In genomic region chr19:45919678-45920077, GRCh38 we compare ENCODE assay signal across 23 cellular contexts. TPM values are rescaled to one million over a fixed set of nuclear protein-coding genes. Genes with fewer than 3 reads are reported as not detected.
A peak's percentile ranks its signal among the peaks of the same experiment; 100 is the strongest.
DNase-seq lines count a peak whose midpoint lies in the region; ATAC-seq, FAIRE-seq and TF ChIP-seq lines count a peak whose summit lies in the region.
"Had no signal": no experiment of that assay in that cellular context is flagged by ENCODE, and none has a peak within 500 bp of the region (broad histone marks: within the 10 kb centered on the region; RNA-seq: fewer than 3 reads in every experiment).

No MANE protein-coding gene starts in this region.

- no peaks in the 10 kb centered on the region for H3K79me2 ChIP-seq in HepG2 (ENCODE audit: insufficient read depth, low read length)

- peaks cover 0 to 11% of the 10 kb centered on the region in 2 experiments; a peak in 2 of 5 replicates for H3K27me3 ChIP-seq in HepG2 (ENCODE audit: control insufficient read depth in 1 of 2, insufficient read depth in 2 of 2, low read length in 2 of 2)
- H3K27me3 ChIP-seq: right lobe of liver had no signal

- H3K4me1 Mint-ChIP-seq in activated CD8-positive, alpha-beta memory T cell treated with anti-CD3 and anti-CD28 coated beads, Interleukin-2, amount 10 ng/mL, durations not matched to agents 7 days and 5 days: peaks cover 49% of the 10 kb centered on the region
- no peaks in the 10 kb centered on the region for H3K4me1 Mint-ChIP-seq in naive thymus-derived CD8-positive, alpha-beta T cell

- H3K36me3 ChIP-seq in HepG2 (replicated peaks in 1 of 2; ENCODE audit: control insufficient read depth in 1 of 2, insufficient read depth in 2 of 2, low read length in 2 of 2): no peaks in the 10 kb centered on the region
- H3K36me3 ChIP-seq: MG63, right lobe of liver had no signal

- no peaks in the 10 kb centered on the region for H3K36me3 Mint-ChIP-seq in activated CD8-positive, alpha-beta memory T cell treated with anti-CD3 and anti-CD28 coated beads, Interleukin-2, amount 10 ng/mL, durations not matched to agents 7 days and 5 days
- H3K36me3 Mint-ChIP-seq in naive thymus-derived CD8-positive, alpha-beta T cell: no peaks in the 10 kb centered on the region

- H3K9ac ChIP-seq in HepG2 (ENCODE audit: insufficient read depth, low read depth, low read length): no peak overlapping the region

- peak overlapping the region; percentile 28 for H3K27ac Mint-ChIP-seq in activated CD8-positive, alpha-beta memory T cell treated with anti-CD3 and anti-CD28 coated beads, Interleukin-2, amount 10 ng/mL, durations not matched to agents 7 days and 5 days
- H3K27ac Mint-ChIP-seq in naive thymus-derived CD8-positive, alpha-beta T cell: no peak overlapping the region
- H3K27ac Mint-ChIP-seq: activated T-cell treated with anti-CD3 and anti-CD28 coated beads, Interleukin-2, amount 50 U/mL, for 72 hours had no signal

- in situ Hi-C loops in HepG2 (cut with HindIII; ENCODE audit: extremely low pct_ligation_motif_present, low pct_unique_long_range_greater_than_20kb): loop anchor here (10.0 kb wide), 1 partner anchor 85 kb away; no protein-coding TSS in a partner anchor

- POLR2A ChIA-PET in HepG2 (lab: Yijun Ruan, JAX): interaction anchor here (0.8 kb wide), 1 partner anchor 75 kb away, joined by 3 read pairs; the partner anchor contains the start of gene CCDC61
- POLR2A ChIA-PET in naive thymus-derived CD8-positive, alpha-beta T cell (lab: Charles Lee): no interaction called here

- H3K4me3 ChIP-seq in HepG2 (replicated peaks in 1 of 3; ENCODE audit: insufficient read depth in 1 of 3, low read depth in 2 of 3, low read length in 3 of 3): peak overlapping the region in 1 of 3 experiments; percentile 37; a peak in 1 of 6 replicates
- H3K4me3 ChIP-seq: MG63, PC-9, right lobe of liver had no signal

- no peaks in the 10 kb centered on the region for H4K20me1 ChIP-seq in HepG2 (ENCODE audit: insufficient read depth, low read length)

- peak; percentile 50 for DNase-seq in activated CD8-positive, alpha-beta memory T cell treated with anti-CD3 and anti-CD28 coated beads, Interleukin-2, amount 10 ng/mL, durations not matched to agents 7 days and 5 days
- DNase-seq in activated CD8-positive, alpha-beta memory T cell treated with anti-CD3 and anti-CD28 coated beads, Interleukin-2, amount 50 U/mL, for 4 hours: no peak
- peak in 35 of 58 donors; percentile 6 to 82 (median 37) for DNase-seq in anterior cingulate cortex (lab: John Stamatoyannopoulos, UW)
- no peak for DNase-seq in HepG2 (ENCODE audit: low spot score)
- no peak for DNase-seq in sciatic nerve (ENCODE audit: low spot score)
- no peak for DNase-seq in dedifferentiated amniotic fluid mesenchymal stem cell (ENCODE audit: extremely low spot score)
- no peak for DNase-seq in naive thymus-derived CD8-positive, alpha-beta T cell
- DNase-seq: activated naive CD4-positive, alpha-beta T cell treated with anti-CD3 and anti-CD28 coated beads, Interleukin-2, amount 50 U/mL, for 16 hours; activated T-cell treated with anti-CD3 and anti-CD28 coated beads, Interleukin-2, amount 50 U/mL, for 72 hours; DMS 273 treated with DMSO at 0.1 percent for 48 hours; MG63; NCI-H187; NCI-H345; PC-9; right lobe of liver; SIG-M5 had no signal

- TF ChIP-seq POLR2A in HepG2 (IDR thresholded peaks at IDR 0.05; ENCODE audit: insufficient read depth in 1 of 2, low read depth in 2 of 2, low read length in 2 of 2): no peak

- CTCF ChIA-PET in activated CD8-positive, alpha-beta memory T cell treated with anti-CD3 and anti-CD28 coated beads, Interleukin-2, amount 10 ng/mL, durations not matched to agents 7 days and 5 days (lab: Charles Lee): interaction anchor here (0.8 to 2.1 kb wide), 7 partner anchors 17 to 109 kb away, joined by 3 to 7 read pairs (median 3); partner anchors contain the start of gene MYPOP
- CTCF ChIA-PET in HepG2 (lab: Yijun Ruan, JAX; ENCODE audit: low intra/inter-chr PET ratio, low total read pairs): no interaction called here

- H3K4me2 ChIP-seq in HepG2 (ENCODE audit: low read depth, low read length): peak overlapping the region; percentile 72; the same call in 1 of the 2 replicates
- H3K4me2 ChIP-seq: PC-9 had no signal

- TF ChIP-seq EP300 in HepG2 (IDR thresholded peaks at IDR 0.05; ENCODE audit: low read depth in 2 of 2, low read length in 2 of 2) (no peak), HepG2 (CRISPR knock-in tag; IDR thresholded peaks at IDR 0.05; ENCODE audit: borderline replicate concordance) (no peak)

- no peak for TF ChIP-seq CTCF in HepG2 (CRISPR knock-in tag; IDR thresholded peaks at IDR 0.05)

- H3K27me3 Mint-ChIP-seq in activated CD8-positive, alpha-beta memory T cell treated with anti-CD3 and anti-CD28 coated beads, Interleukin-2, amount 10 ng/mL, durations not matched to agents 7 days and 5 days: peaks cover 9% of the 10 kb centered on the region
- peaks cover 0 to 15% (median 8%) of the 10 kb centered on the region in 5 donors for H3K27me3 Mint-ChIP-seq in naive thymus-derived CD8-positive, alpha-beta T cell

- intact Hi-C loops in HepG2 (cut with micrococcal nuclease; ENCODE audit: unreplicated experiment) (loop anchor here (10.0 kb wide), 1 partner anchor 75 kb away; the partner anchor contains the start of gene CCDC61), sciatic nerve (cut with DNase I) (no loop called here)

- no peak overlapping the region for H3K27ac ChIP-seq in HepG2 (ENCODE audit: extremely low read length, insufficient read depth, low read length)
- H3K27ac ChIP-seq: PC-9, right lobe of liver, VCaP had no signal

- peaks cover 21% of the 10 kb centered on the region for H3K4me1 ChIP-seq in HepG2 (ENCODE audit: insufficient read depth, low read length)
- H3K4me1 ChIP-seq: right lobe of liver had no signal

- H2AFZ ChIP-seq in HepG2 (ENCODE audit: low read length): no peak overlapping the region
- H2AFZ ChIP-seq: PC-9 had no signal

- H3K9me3 Mint-ChIP-seq in activated CD8-positive, alpha-beta memory T cell treated with anti-CD3 and anti-CD28 coated beads, Interleukin-2, amount 10 ng/mL, durations not matched to agents 7 days and 5 days (ENCODE audit: low read depth): no peaks in the 10 kb centered on the region
- H3K9me3 Mint-ChIP-seq in naive thymus-derived CD8-positive, alpha-beta T cell: no peaks in the 10 kb centered on the region
- H3K9me3 Mint-ChIP-seq: activated T-cell treated with anti-CD3 and anti-CD28 coated beads, Interleukin-2, amount 50 U/mL, for 72 hours had no signal

- no peak overlapping the region for H3K4me3 Mint-ChIP-seq in activated CD8-positive, alpha-beta memory T cell treated with anti-CD3 and anti-CD28 coated beads, Interleukin-2, amount 10 ng/mL, durations not matched to agents 7 days and 5 days
- H3K4me3 Mint-ChIP-seq in naive thymus-derived CD8-positive, alpha-beta T cell: no peak overlapping the region
- H3K4me3 Mint-ChIP-seq: activated T-cell treated with anti-CD3 and anti-CD28 coated beads, Interleukin-2, amount 50 U/mL, for 72 hours had no signal

- no peak for ATAC-seq in activated CD8-positive, alpha-beta memory T cell treated with anti-CD3 and anti-CD28 coated beads, Interleukin-2, amount 10 ng/mL, durations not matched to agents 7 days and 5 days
- ATAC-seq in HepG2: peak; percentile 58
- ATAC-seq in sciatic nerve: peak; percentile 28
- ATAC-seq in HG03342 (IDR thresholded peaks at IDR 0.05; ENCODE audit: unreplicated experiment): no peak
- no peak for ATAC-seq in naive thymus-derived CD8-positive, alpha-beta T cell
- ATAC-seq: left lobe of liver had no signal

- 11% methylated on average over 6 of the region's 7 CpGs for WGBS in HepG2 (ENCODE audit: low lambda C conversion rate)

- no peak for TF ChIP-seq RAD21 in HepG2 (CRISPR knock-in tag; IDR thresholded peaks at IDR 0.05)

- BruUV-seq in HepG2 (replicated peaks; lab: Mats Ljungman, UMichigan): no TSS peak

- no peak for FAIRE-seq in HepG2 (lab: Jason Lieb, UNC)

- H3K9me3 ChIP-seq in HepG2 (ENCODE audit: low read length): no peaks in the 10 kb centered on the region
- H3K9me3 ChIP-seq: MG63, right lobe of liver had no signal

RNA-seq across cellular contexts. Expression of gene NANOS2, which starts 5.1 kb away (rescaled TPM):
- under 1 TPM in 1 of 2 experiments, not detected in 1; 0.18 TPM for total RNA-seq in activated CD8-positive, alpha-beta memory T cell treated with anti-CD3 and anti-CD28 coated beads, Interleukin-2, amount 10 ng/mL, durations not matched to agents 7 days and 5 days
- total RNA-seq in HepG2 (2016; rRNA removed; fragmentation: Illumina TruSeq; extraction: Trizol) (not detected in 2 replicates), sciatic nerve (not detected)
- total RNA-seq in HepG2 (2016; cell fraction: cytosol; rRNA removed; fragmentation: Illumina TruSeq; extraction: Trizol; ENCODE audit: low read depth): not detected in 2 replicates
- total RNA-seq in HepG2 (2016; cell fraction: insoluble cytoplasmic fraction; rRNA removed; fragmentation: Illumina TruSeq; extraction: Trizol): not detected in 2 replicates
- not detected in 2 replicates for total RNA-seq in HepG2 (2016; cell fraction: membrane; rRNA removed; fragmentation: Illumina TruSeq; extraction: Trizol)
- not detected in 2 replicates for total RNA-seq in HepG2 (2016; cell fraction: nucleus; rRNA removed; fragmentation: Illumina TruSeq; extraction: Trizol)
- not detected in 2 replicates for polyA plus RNA-seq in HepG2 (2011; rRNA removed)
- polyA plus RNA-seq in HepG2 (2011; cell fraction: cytosol; rRNA removed): not detected in 2 replicates
- polyA plus RNA-seq in HepG2 (2011; cell fraction: nucleus; rRNA removed): 0.07 TPM in 1 of 2 replicates, not detected in the other
- not detected in 2 replicates for polyA plus RNA-seq in HepG2 (2012)
- polyA plus RNA-seq in HepG2 (2016; cell fraction: cytosol; fragmentation: Illumina TruSeq; extraction: Trizol; ENCODE audit: low read depth): not detected in 2 replicates
- not detected in 2 replicates for polyA plus RNA-seq in HepG2 (2016; cell fraction: insoluble cytoplasmic fraction; fragmentation: Illumina TruSeq; extraction: Trizol; ENCODE audit: low read depth)
- polyA plus RNA-seq in HepG2 (2016; cell fraction: membrane; fragmentation: Illumina TruSeq; extraction: Trizol; ENCODE audit: low read depth): not detected in 2 replicates
- polyA plus RNA-seq in HepG2 (2016; cell fraction: nucleus; fragmentation: Illumina TruSeq; extraction: Trizol; ENCODE audit: insufficient read depth, low read depth): not detected in 2 replicates
- polyA minus RNA-seq in HepG2 (2011; rRNA and poly(A)+ RNA removed; ENCODE audit: low replicate concordance): not detected in 2 replicates
- polyA minus RNA-seq in HepG2 (2011; cell fraction: cytosol; rRNA and poly(A)+ RNA removed): not detected in 2 replicates
- polyA minus RNA-seq in HepG2 (2011; cell fraction: nucleus; rRNA and poly(A)+ RNA removed): not detected in 2 replicates
- not detected for total RNA-seq in naive thymus-derived CD8-positive, alpha-beta T cell
- not detected for polyA plus RNA-seq in naive thymus-derived CD8-positive, alpha-beta T cell
- total RNA-seq: activated T-cell treated with anti-CD3 and anti-CD28 coated beads, Interleukin-2, amount 50 U/mL, for 72 hours; chondrocyte; fibroblast of lung; left lobe of liver; mononuclear cell; PC-9; right lobe of liver; T-helper 1 cell treated with Interleukin-12 subunit alpha and Interleukin-12 subunit beta and Interleukin-4 antibody, amounts not matched to agents 30 ng/mL and 1 ng/mL, for 36 hours had no signal
- polyA plus RNA-seq: fibroblast of lung had no signal

RNA-seq across cellular contexts. Expression of gene MYPOP, which starts 17.3 kb away (rescaled TPM):
- 10 to 100 TPM; 13.0 to 13.8 TPM for total RNA-seq in activated CD8-positive, alpha-beta memory T cell treated with anti-CD3 and anti-CD28 coated beads, Interleukin-2, amount 10 ng/mL, durations not matched to agents 7 days and 5 days
- total RNA-seq in HepG2 (2016; rRNA removed; fragmentation: Illumina TruSeq; extraction: Trizol): 2.7 TPM in 2 replicates
- 4.3 and 5.1 TPM in 2 replicates for total RNA-seq in HepG2 (2016; cell fraction: cytosol; rRNA removed; fragmentation: Illumina TruSeq; extraction: Trizol; ENCODE audit: low read depth)
- 1.9 and 2.9 TPM in 2 replicates for total RNA-seq in HepG2 (2016; cell fraction: insoluble cytoplasmic fraction; rRNA removed; fragmentation: Illumina TruSeq; extraction: Trizol)
- total RNA-seq in HepG2 (2016; cell fraction: membrane; rRNA removed; fragmentation: Illumina TruSeq; extraction: Trizol): 9.0 and 9.5 TPM in 2 replicates
- total RNA-seq in HepG2 (2016; cell fraction: nucleus; rRNA removed; fragmentation: Illumina TruSeq; extraction: Trizol): 2.3 and 2.8 TPM in 2 replicates
- polyA plus RNA-seq in HepG2 (2011; rRNA removed): 2.2 and 2.3 TPM in 2 replicates
- 1.5 and 1.6 TPM in 2 replicates for polyA plus RNA-seq in HepG2 (2011; cell fraction: cytosol; rRNA removed)
- polyA plus RNA-seq in HepG2 (2011; cell fraction: nucleus; rRNA removed): 5.0 and 5.9 TPM in 2 replicates
- polyA plus RNA-seq in HepG2 (2012): 5.1 and 6.0 TPM in 2 replicates
- 21.8 and 22.7 TPM in 2 replicates for polyA plus RNA-seq in HepG2 (2016; cell fraction: cytosol; fragmentation: Illumina TruSeq; extraction: Trizol; ENCODE audit: low read depth)
- polyA plus RNA-seq in HepG2 (2016; cell fraction: insoluble cytoplasmic fraction; fragmentation: Illumina TruSeq; extraction: Trizol; ENCODE audit: low read depth): 6.5 and 9.2 TPM in 2 replicates
- polyA plus RNA-seq in HepG2 (2016; cell fraction: membrane; fragmentation: Illumina TruSeq; extraction: Trizol; ENCODE audit: low read depth): 27.3 and 32.0 TPM in 2 replicates
- polyA plus RNA-seq in HepG2 (2016; cell fraction: nucleus; fragmentation: Illumina TruSeq; extraction: Trizol; ENCODE audit: insufficient read depth, low read depth): 16.7 and 17.0 TPM in 2 replicates
- 0.23 and 1.9 TPM in 2 replicates for polyA minus RNA-seq in HepG2 (2011; rRNA and poly(A)+ RNA removed; ENCODE audit: low replicate concordance)
- polyA minus RNA-seq in HepG2 (2011; cell fraction: cytosol; rRNA and poly(A)+ RNA removed): 2.7 and 2.8 TPM in 2 replicates
- 2.4 TPM in 2 replicates for polyA minus RNA-seq in HepG2 (2011; cell fraction: nucleus; rRNA and poly(A)+ RNA removed)
- total RNA-seq in sciatic nerve: 8.6 TPM
- 10 to 100 TPM; 10.5 to 10.9 TPM for total RNA-seq in naive thymus-derived CD8-positive, alpha-beta T cell
- under 1 TPM in 1 of 3 donors, not detected in 2; 0.23 TPM for polyA plus RNA-seq in naive thymus-derived CD8-positive, alpha-beta T cell

RNA-seq across cellular contexts. Expression of gene IRF2BP1, which starts 33.7 kb away (rescaled TPM):
- total RNA-seq in activated CD8-positive, alpha-beta memory T cell treated with anti-CD3 and anti-CD28 coated beads, Interleukin-2, amount 10 ng/mL, durations not matched to agents 7 days and 5 days: 10 to 100 TPM; 18.9 to 19.0 TPM
- total RNA-seq in HepG2 (2016; rRNA removed; fragmentation: Illumina TruSeq; extraction: Trizol): 9.7 and 14.3 TPM in 2 replicates
- total RNA-seq in HepG2 (2016; cell fraction: cytosol; rRNA removed; fragmentation: Illumina TruSeq; extraction: Trizol; ENCODE audit: low read depth): 2.8 and 3.4 TPM in 2 replicates
- total RNA-seq in HepG2 (2016; cell fraction: insoluble cytoplasmic fraction; rRNA removed; fragmentation: Illumina TruSeq; extraction: Trizol): 10.5 and 13.6 TPM in 2 replicates
- 8.1 and 9.5 TPM in 2 replicates for total RNA-seq in HepG2 (2016; cell fraction: membrane; rRNA removed; fragmentation: Illumina TruSeq; extraction: Trizol)
- total RNA-seq in HepG2 (2016; cell fraction: nucleus; rRNA removed; fragmentation: Illumina TruSeq; extraction: Trizol): 5.7 and 6.8 TPM in 2 replicates
- polyA plus RNA-seq in HepG2 (2011; rRNA removed): 4.3 and 6.1 TPM in 2 replicates
- 4.2 and 8.1 TPM in 2 replicates for polyA plus RNA-seq in HepG2 (2011; cell fraction: cytosol; rRNA removed)
- polyA plus RNA-seq in HepG2 (2011; cell fraction: nucleus; rRNA removed): 6.3 and 6.9 TPM in 2 replicates
- 6.9 and 7.1 TPM in 2 replicates for polyA plus RNA-seq in HepG2 (2012)
- 2.7 TPM in 2 replicates for polyA plus RNA-seq in HepG2 (2016; cell fraction: cytosol; fragmentation: Illumina TruSeq; extraction: Trizol; ENCODE audit: low read depth)
- polyA plus RNA-seq in HepG2 (2016; cell fraction: insoluble cytoplasmic fraction; fragmentation: Illumina TruSeq; extraction: Trizol; ENCODE audit: low read depth): 13.7 and 14.2 TPM in 2 replicates
- polyA plus RNA-seq in HepG2 (2016; cell fraction: membrane; fragmentation: Illumina TruSeq; extraction: Trizol; ENCODE audit: low read depth): 5.9 and 6.5 TPM in 2 replicates
- 10.3 and 12.1 TPM in 2 replicates for polyA plus RNA-seq in HepG2 (2016; cell fraction: nucleus; fragmentation: Illumina TruSeq; extraction: Trizol; ENCODE audit: insufficient read depth, low read depth)
- 9.0 and 16.6 TPM in 2 replicates for polyA minus RNA-seq in HepG2 (2011; rRNA and poly(A)+ RNA removed; ENCODE audit: low replicate concordance)
- polyA minus RNA-seq in HepG2 (2011; cell fraction: cytosol; rRNA and poly(A)+ RNA removed): 10.0 and 10.9 TPM in 2 replicates
- polyA minus RNA-seq in HepG2 (2011; cell fraction: nucleus; rRNA and poly(A)+ RNA removed): 5.2 and 7.0 TPM in 2 replicates
- 21.0 TPM for total RNA-seq in sciatic nerve
- total RNA-seq in naive thymus-derived CD8-positive, alpha-beta T cell: 10 to 100 TPM; 32.9 to 33.8 TPM
- 1 to 10 TPM; 7.0 to 9.1 (median 7.6) TPM for polyA plus RNA-seq in naive thymus-derived CD8-positive, alpha-beta T cell

RNA-seq across cellular contexts. Expression of gene NOVA2, which starts 54.0 kb away (rescaled TPM):
- under 1 TPM; 0.02 to 0.18 TPM for total RNA-seq in activated CD8-positive, alpha-beta memory T cell treated with anti-CD3 and anti-CD28 coated beads, Interleukin-2, amount 10 ng/mL, durations not matched to agents 7 days and 5 days
- total RNA-seq in HepG2 (2016; rRNA removed; fragmentation: Illumina TruSeq; extraction: Trizol) (not detected in 2 replicates), sciatic nerve (9.9 TPM)
- not detected in 2 replicates for total RNA-seq in HepG2 (2016; cell fraction: cytosol; rRNA removed; fragmentation: Illumina TruSeq; extraction: Trizol; ENCODE audit: low read depth)
- total RNA-seq in HepG2 (2016; cell fraction: insoluble cytoplasmic fraction; rRNA removed; fragmentation: Illumina TruSeq; extraction: Trizol): not detected in 2 replicates
- total RNA-seq in HepG2 (2016; cell fraction: membrane; rRNA removed; fragmentation: Illumina TruSeq; extraction: Trizol): not detected in 2 replicates
- not detected in 2 replicates for total RNA-seq in HepG2 (2016; cell fraction: nucleus; rRNA removed; fragmentation: Illumina TruSeq; extraction: Trizol)
- not detected in 2 replicates for polyA plus RNA-seq in HepG2 (2011; rRNA removed)
- polyA plus RNA-seq in HepG2 (2011; cell fraction: cytosol; rRNA removed): not detected in 2 replicates
- polyA plus RNA-seq in HepG2 (2011; cell fraction: nucleus; rRNA removed): not detected in 2 replicates
- polyA plus RNA-seq in HepG2 (2012): not detected in 2 replicates
- not detected in 2 replicates for polyA plus RNA-seq in HepG2 (2016; cell fraction: cytosol; fragmentation: Illumina TruSeq; extraction: Trizol; ENCODE audit: low read depth)
- polyA plus RNA-seq in HepG2 (2016; cell fraction: insoluble cytoplasmic fraction; fragmentation: Illumina TruSeq; extraction: Trizol; ENCODE audit: low read depth): not detected in 2 replicates
- not detected in 2 replicates for polyA plus RNA-seq in HepG2 (2016; cell fraction: membrane; fragmentation: Illumina TruSeq; extraction: Trizol; ENCODE audit: low read depth)
- polyA plus RNA-seq in HepG2 (2016; cell fraction: nucleus; fragmentation: Illumina TruSeq; extraction: Trizol; ENCODE audit: insufficient read depth, low read depth): not detected in 2 replicates
- polyA minus RNA-seq in HepG2 (2011; rRNA and poly(A)+ RNA removed; ENCODE audit: low replicate concordance): not detected in 2 replicates
- not detected in 2 replicates for polyA minus RNA-seq in HepG2 (2011; cell fraction: cytosol; rRNA and poly(A)+ RNA removed)
- polyA minus RNA-seq in HepG2 (2011; cell fraction: nucleus; rRNA and poly(A)+ RNA removed): not detected in 2 replicates
- not detected for total RNA-seq in naive thymus-derived CD8-positive, alpha-beta T cell
- polyA plus RNA-seq in naive thymus-derived CD8-positive, alpha-beta T cell: not detected
- total RNA-seq: fibroblast of lung, PC-9 had no signal

RNA-seq across cellular contexts. Expression of gene FOXA3, which starts 55.6 kb away (rescaled TPM):
- under 1 TPM in 1 of 2 experiments, not detected in 1; 0.14 TPM for total RNA-seq in activated CD8-positive, alpha-beta memory T cell treated with anti-CD3 and anti-CD28 coated beads, Interleukin-2, amount 10 ng/mL, durations not matched to agents 7 days and 5 days
- total RNA-seq in HepG2 (2016; rRNA removed; fragmentation: Illumina TruSeq; extraction: Trizol): 27.6 and 29.8 TPM in 2 replicates
- 18.2 and 19.5 TPM in 2 replicates for total RNA-seq in HepG2 (2016; cell fraction: cytosol; rRNA removed; fragmentation: Illumina TruSeq; extraction: Trizol; ENCODE audit: low read depth)
- total RNA-seq in HepG2 (2016; cell fraction: insoluble cytoplasmic fraction; rRNA removed; fragmentation: Illumina TruSeq; extraction: Trizol): 27.8 and 29.1 TPM in 2 replicates
- total RNA-seq in HepG2 (2016; cell fraction: membrane; rRNA removed; fragmentation: Illumina TruSeq; extraction: Trizol): 34.4 and 34.7 TPM in 2 replicates
- total RNA-seq in HepG2 (2016; cell fraction: nucleus; rRNA removed; fragmentation: Illumina TruSeq; extraction: Trizol): 12.7 and 14.6 TPM in 2 replicates
- 47.6 and 61.6 TPM in 2 replicates for polyA plus RNA-seq in HepG2 (2011; rRNA removed)
- 51.9 and 75.3 TPM in 2 replicates for polyA plus RNA-seq in HepG2 (2011; cell fraction: cytosol; rRNA removed)
- 17.5 and 27.3 TPM in 2 replicates for polyA plus RNA-seq in HepG2 (2011; cell fraction: nucleus; rRNA removed)
- 16.1 and 27.5 TPM in 2 replicates for polyA plus RNA-seq in HepG2 (2012)
- polyA plus RNA-seq in HepG2 (2016; cell fraction: cytosol; fragmentation: Illumina TruSeq; extraction: Trizol; ENCODE audit: low read depth): 12.4 and 15.4 TPM in 2 replicates
- polyA plus RNA-seq in HepG2 (2016; cell fraction: insoluble cytoplasmic fraction; fragmentation: Illumina TruSeq; extraction: Trizol; ENCODE audit: low read depth): 32.3 and 32.7 TPM in 2 replicates
- polyA plus RNA-seq in HepG2 (2016; cell fraction: membrane; fragmentation: Illumina TruSeq; extraction: Trizol; ENCODE audit: low read depth): 19.9 and 23.8 TPM in 2 replicates
- polyA plus RNA-seq in HepG2 (2016; cell fraction: nucleus; fragmentation: Illumina TruSeq; extraction: Trizol; ENCODE audit: insufficient read depth, low read depth): 23.8 and 24.4 TPM in 2 replicates
- polyA minus RNA-seq in HepG2 (2011; rRNA and poly(A)+ RNA removed; ENCODE audit: low replicate concordance): 0.42 and 103 TPM in 2 replicates
- polyA minus RNA-seq in HepG2 (2011; cell fraction: cytosol; rRNA and poly(A)+ RNA removed): 27.8 and 30.5 TPM in 2 replicates
- 7.2 and 12.8 TPM in 2 replicates for polyA minus RNA-seq in HepG2 (2011; cell fraction: nucleus; rRNA and poly(A)+ RNA removed)
- not detected for total RNA-seq in sciatic nerve
- total RNA-seq in naive thymus-derived CD8-positive, alpha-beta T cell: not detected
- polyA plus RNA-seq in naive thymus-derived CD8-positive, alpha-beta T cell: not detected
- total RNA-seq: chondrocyte; fibroblast of lung; mononuclear cell; PC-9; T-helper 1 cell treated with Interleukin-12 subunit alpha and Interleukin-12 subunit beta and Interleukin-4 antibody, amounts not matched to agents 30 ng/mL and 1 ng/mL, for 36 hours had no signal
- polyA plus RNA-seq: fibroblast of lung had no signal

Comparison
In these comparisons a context has a peak if more than half of its experiments do, and no peak if none do; other contexts are left out.
1. DNase-seq: peak in activated CD8-positive, alpha-beta memory T cell treated with anti-CD3 and anti-CD28 coated beads, Interleukin-2, amount 10 ng/mL, durations not matched to agents 7 days and 5 days (single experiment) and anterior cingulate cortex (35 of 58); none in activated CD8-positive, alpha-beta memory T cell treated with anti-CD3 and anti-CD28 coated beads, Interleukin-2, amount 50 U/mL, for 4 hours (single experiment), HepG2 (single experiment), sciatic nerve (single experiment), dedifferentiated amniotic fluid mesenchymal stem cell (single experiment) and naive thymus-derived CD8-positive, alpha-beta T cell (0 of 10).
2. ATAC-seq: peak in HepG2 (single experiment) and sciatic nerve (single experiment); none in activated CD8-positive, alpha-beta memory T cell treated with anti-CD3 and anti-CD28 coated beads, Interleukin-2, amount 10 ng/mL, durations not matched to agents 7 days and 5 days (single experiment), HG03342 (single experiment) and naive thymus-derived CD8-positive, alpha-beta T cell (0 of 2).